In genomic region chr1:51690285-51690961, GRCh38 we compare ENCODE assay signal across 10 cellular contexts.
DNase-seq lines count a peak whose midpoint lies in the region; ATAC-seq and TF ChIP-seq lines count a peak whose summit lies in the region.
"Had no signal": no experiment of that assay in that cellular context is flagged by ENCODE, and none has a peak within 500 bp of the region (broad histone marks: within the 10 kb centered on the region; RNA-seq: fewer than 3 reads in every experiment).

No MANE protein-coding gene starts in this region.

- WGBS in mammary epithelial cell (ENCODE audit: low coverage, missing lambda C conversion rate): 2% methylated on average over 3 of the region's 3 CpGs
- WGBS in mesenchymal stem cell: 54% methylated on average over 3 of the region's 3 CpGs
- 62% methylated on average over 3 of the region's 3 CpGs for WGBS in esophagus muscularis mucosa

- H3K18ac ChIP-seq in mesenchymal stem cell (ENCODE audit: low read depth in 1 of 2, low read length in 2 of 2): no peak overlapping the region

- H3K79me1 ChIP-seq in mesenchymal stem cell (replicated peaks; ENCODE audit: low read length, poor library complexity, severe bottlenecking): peaks cover 13% of the 10 kb centered on the region

- no peak overlapping the region for H4K8ac ChIP-seq in mesenchymal stem cell (ENCODE audit: low read length)

- intact Hi-C loops in mammary epithelial cell (cut with micrococcal nuclease) (loop anchor here (5.0 kb wide), 1 partner anchor 53 kb away; no protein-coding TSS in a partner anchor), esophagus muscularis mucosa (cut with DNase I) (no loop called here)

- H3K27ac ChIP-seq in mammary epithelial cell (ENCODE audit: insufficient read depth, low read depth, low read length) (peak overlapping the region; percentile 99), mesenchymal stem cell (ENCODE audit: low read length, poor library complexity, severe bottlenecking) (no peak overlapping the region), esophagus muscularis mucosa (replicated peaks in 1 of 4) (no peak overlapping the region)

- in situ Hi-C loops in mammary epithelial cell (cut with MboI; ENCODE audit: low sequenced_read_pairs in 2 of 2): no loop called here

- H2BK15ac ChIP-seq in mesenchymal stem cell (ENCODE audit: low read depth, poor library complexity, severe bottlenecking): no peak overlapping the region

- CTCF ChIA-PET in mammary epithelial cell (lab: Charles Lee; ENCODE audit: low non-redundant PET): no interaction called here

- H2AFZ ChIP-seq in mammary epithelial cell (ENCODE audit: low read depth, low read length) (no peak overlapping the region), mesenchymal stem cell (ENCODE audit: low read depth, low read length) (no peak overlapping the region)

- no peak overlapping the region for H3K14ac ChIP-seq in mesenchymal stem cell (ENCODE audit: low read length in 2 of 2)

- no peaks in the 10 kb centered on the region for H3K9me3 ChIP-seq in mammary epithelial cell (replicated peaks; ENCODE audit: insufficient read depth, low read length)
- H3K9me3 ChIP-seq in mesenchymal stem cell (ENCODE audit: control insufficient read depth, low read length): no peaks in the 10 kb centered on the region
- H3K9me3 ChIP-seq in esophagus muscularis mucosa: no peaks in the 10 kb centered on the region

- H3K4me1 ChIP-seq in mammary epithelial cell (ENCODE audit: insufficient read depth, low read length) (peaks cover 61% of the 10 kb centered on the region), mesenchymal stem cell (ENCODE audit: control insufficient read depth, insufficient read depth, low read depth, low read length) (peaks cover 4% of the 10 kb centered on the region), esophagus muscularis mucosa (peaks cover 25 to 55% (median 47%) of the 10 kb centered on the region in 4 donors)

- BruUV-seq in mammary epithelial cell (replicated peaks; lab: Mats Ljungman, UMichigan): no TSS peak

- H3K9ac ChIP-seq in mammary epithelial cell (ENCODE audit: insufficient read depth, low read length) (peak overlapping the region; percentile 73), mesenchymal stem cell (ENCODE audit: low read length) (peak overlapping the region; percentile 13)

- TF ChIP-seq CTCF in mammary epithelial cell (conservative IDR thresholded peaks at IDR 0.05 in 1 of 2, IDR thresholded peaks at IDR 0.05 in 1 of 2; ENCODE audit: extremely low read depth in 1 of 2, insufficient read depth in 1 of 2, low read depth in 1 of 2, low read length in 2 of 2) (no peak), esophagus muscularis mucosa (IDR thresholded peaks at IDR 0.05) (no peak)

- ATAC-seq in GM18498 (IDR thresholded peaks at IDR 0.05; ENCODE audit: unreplicated experiment): no peak
- no peak for ATAC-seq in GM18517 (IDR thresholded peaks at IDR 0.05; ENCODE audit: unreplicated experiment)

- no peak overlapping the region for H3K23ac ChIP-seq in mesenchymal stem cell (ENCODE audit: low read length in 2 of 2)

- no peak overlapping the region for H2BK120ac ChIP-seq in mesenchymal stem cell (ENCODE audit: low read depth, low read length)

- H3K4me2 ChIP-seq in mammary epithelial cell (ENCODE audit: insufficient read depth, low read depth, low read length): peak overlapping the region; percentile 75
- no peak overlapping the region for H3K4me2 ChIP-seq in mesenchymal stem cell (ENCODE audit: low read length, poor library complexity, severe bottlenecking)

- no peak overlapping the region for H2AK5ac ChIP-seq in mesenchymal stem cell (ENCODE audit: low read length, severe bottlenecking)

- H4K91ac ChIP-seq in mesenchymal stem cell (ENCODE audit: low read length): no peak overlapping the region

- no peak for TF ChIP-seq POLR2A in esophagus muscularis mucosa (IDR thresholded peaks at IDR 0.05; ENCODE audit: low read depth)

- no peak for TF ChIP-seq EP300 in esophagus muscularis mucosa (IDR thresholded peaks at IDR 0.05)

- no peaks in the 10 kb centered on the region for H4K20me1 ChIP-seq in mammary epithelial cell (ENCODE audit: insufficient read depth, low read length)

- H3K27me3 ChIP-seq in mammary epithelial cell (ENCODE audit: insufficient read depth, low read length) (no peaks in the 10 kb centered on the region), mesenchymal stem cell (ENCODE audit: control insufficient read depth in 1 of 2, insufficient read depth in 1 of 2, low read length in 2 of 2) (no peaks in the 10 kb centered on the region), esophagus muscularis mucosa (no peaks in the 10 kb centered on the region)

- peak; percentile 80 for DNase-seq in DMS153 (lab: John Stamatoyannopoulos, UW)
- DNase-seq in NCI-H1930 (lab: John Stamatoyannopoulos, UW): peak; percentile 30 to 85
- peak; percentile 92 for DNase-seq in mammary epithelial cell
- peak; percentile 77 for DNase-seq in mesenchymal stem cell
- DNase-seq in esophagus muscularis mucosa (ENCODE audit: extremely low spot score): no peak
- DNase-seq in NCI-H524 treated with DMSO at 0.1 percent for 48 hours (lab: John Stamatoyannopoulos, UW): no peak
- DNase-seq: activated CD4-positive, alpha-beta memory T cell treated with anti-CD3 and anti-CD28 coated beads, Interleukin-2, amount 10 ng/mL, durations not matched to agents 7 days and 5 days; stimulated activated CD4-positive, alpha-beta T cell treated with anti-CD3 and anti-CD28 coated beads, Interleukin-4, amount 100 ng/mL, for 24 hours had no signal

- H3K4me3 ChIP-seq in mammary epithelial cell (replicated peaks in 1 of 3; ENCODE audit: insufficient read depth in 1 of 3, low read depth in 2 of 3, low read length in 3 of 3): peak overlapping the region in 2 of 3 experiments; percentile 14 to 21
- no peak overlapping the region for H3K4me3 ChIP-seq in mesenchymal stem cell (ENCODE audit: insufficient read depth in 1 of 2, low read depth in 1 of 2, low read length in 2 of 2)
- H3K4me3 ChIP-seq in esophagus muscularis mucosa: no peak overlapping the region

- H3K36me3 ChIP-seq in mammary epithelial cell (ENCODE audit: insufficient read depth, low read length): no peaks in the 10 kb centered on the region
- no peaks in the 10 kb centered on the region for H3K36me3 ChIP-seq in mesenchymal stem cell (ENCODE audit: control insufficient read depth in 1 of 2, insufficient read depth in 2 of 2, low read depth in 1 of 2, low read length in 2 of 2)
- H3K36me3 ChIP-seq in esophagus muscularis mucosa: no peaks in the 10 kb centered on the region

- H3K79me2 ChIP-seq in mammary epithelial cell (ENCODE audit: insufficient read depth, low read length): peaks cover 41% of the 10 kb centered on the region

- no peak overlapping the region for H2BK5ac ChIP-seq in mesenchymal stem cell (ENCODE audit: low read depth, low read length, poor library complexity, severe bottlenecking)

- dilution Hi-C loops in mammary epithelial cell (cut with HindIII; ENCODE audit: low sequenced_read_pairs): no loop called here

- no peak overlapping the region for H3K4ac ChIP-seq in mesenchymal stem cell (ENCODE audit: low read depth in 1 of 2, low read length in 2 of 2)

- no peak overlapping the region for H2BK12ac ChIP-seq in mesenchymal stem cell (ENCODE audit: low read length in 2 of 2)

Comparison
In these comparisons a context has a peak if more than half of its experiments do, and no peak if none do; other contexts are left out.
1. DNase-seq: peak in DMS153 (single experiment), NCI-H1930 (2 of 2), mammary epithelial cell (single experiment) and mesenchymal stem cell (single experiment); none in esophagus muscularis mucosa (single experiment) and NCI-H524 treated with DMSO at 0.1 percent for 48 hours (single experiment).
2. H3K4me3 ChIP-seq: peak in mammary epithelial cell (2 of 3); none in mesenchymal stem cell (0 of 2) and esophagus muscularis mucosa (0 of 4).